ENCODE assay signal across 22 cellular contexts in genomic region chr9:112124156-112124555, GRCh38.
"Had no signal": no experiment of that assay in that cellular context is flagged by ENCODE, and none has a peak within 500 bp of the region (broad histone marks: within the 10 kb centered on the region; RNA-seq: fewer than 3 reads in every experiment).

No MANE protein-coding gene starts in this region.

- H3K9me3 ChIP-seq: spleen had no signal

- H3K79me2 ChIP-seq: hepatocyte had no signal

- H3K4me3 Mint-ChIP-seq: endodermal cell; naive thymus-derived CD4-positive, alpha-beta T cell; nephron progenitor cell; stimulated activated memory B cell treated with anti-CD40 and anti-IgM and Interleukin-4, amounts not matched to agents 10 μg/mL and 1 μg/mL and 100 μg/mL, for 72 hours; stimulated activated naive CD8-positive, alpha-beta T cell treated with anti-CD3 and anti-CD28 coated beads, Interleukin-15, amount 100 ng/mL, for 72 hours had no signal

- H3K4me2 ChIP-seq: hepatocyte had no signal

- H3K4me1 Mint-ChIP-seq: stimulated activated memory B cell treated with anti-CD40 and anti-IgM and Interleukin-4, amounts not matched to agents 10 μg/mL and 1 μg/mL and 100 μg/mL, for 72 hours had no signal

- H2AFZ ChIP-seq: hepatocyte had no signal

- H3K9me3 Mint-ChIP-seq: endodermal cell; naive thymus-derived CD4-positive, alpha-beta T cell; nephron progenitor cell; stimulated activated memory B cell treated with anti-CD40 and anti-IgM and Interleukin-4, amounts not matched to agents 10 μg/mL and 1 μg/mL and 100 μg/mL, for 72 hours; stimulated activated naive CD8-positive, alpha-beta T cell treated with anti-CD3 and anti-CD28 coated beads, Interleukin-15, amount 100 ng/mL, for 72 hours had no signal

- ATAC-seq: left cardiac atrium; left ventricle myocardium superior; naive thymus-derived CD4-positive, alpha-beta T cell; sciatic nerve; stimulated activated memory B cell treated with anti-CD40 and anti-IgM and Interleukin-4, amounts not matched to agents 10 μg/mL and 1 μg/mL and 100 μg/mL, for 72 hours; stimulated activated naive CD8-positive, alpha-beta T cell treated with anti-CD3 and anti-CD28 coated beads, Interleukin-15, amount 100 ng/mL, for 72 hours had no signal

- H3K4me3 ChIP-seq: coronary artery, hepatocyte, spleen had no signal

- H3K27me3 ChIP-seq: hepatocyte, spleen had no signal

- DNase-seq: effector CD4-positive, alpha-beta T cell; endodermal cell; erythroblast; foreskin melanocyte; head of caudate nucleus; kidney; left cardiac atrium; left ventricle myocardium superior; naive thymus-derived CD4-positive, alpha-beta T cell; nephron progenitor cell; posterior cingulate gyrus; spleen; stimulated activated CD4-positive, alpha-beta T cell treated with anti-CD3 and anti-CD28 coated beads, Interleukin-15, amount 100 ng/mL, for 24 hours; stimulated activated CD4-positive, alpha-beta T cell treated with anti-CD3 and anti-CD28 coated beads, Interleukin-1b, Interleukin-23, amount 100 ng/mL, for 48 hours; stimulated activated CD4-positive, alpha-beta T cell treated with anti-CD3 and anti-CD28 coated beads, Interleukin-4, amount 100 ng/mL, for 24 hours; stimulated activated naive CD8-positive, alpha-beta T cell treated with anti-CD3 and anti-CD28 coated beads, Interleukin-15, amount 100 ng/mL, for 72 hours; substantia nigra; trophoblast cell had no signal

- H3K27ac Mint-ChIP-seq: endodermal cell; naive thymus-derived CD4-positive, alpha-beta T cell; nephron progenitor cell; stimulated activated memory B cell treated with anti-CD40 and anti-IgM and Interleukin-4, amounts not matched to agents 10 μg/mL and 1 μg/mL and 100 μg/mL, for 72 hours; stimulated activated naive CD8-positive, alpha-beta T cell treated with anti-CD3 and anti-CD28 coated beads, Interleukin-15, amount 100 ng/mL, for 72 hours had no signal

- H3K27me3 Mint-ChIP-seq: naive thymus-derived CD4-positive, alpha-beta T cell; stimulated activated memory B cell treated with anti-CD40 and anti-IgM and Interleukin-4, amounts not matched to agents 10 μg/mL and 1 μg/mL and 100 μg/mL, for 72 hours; stimulated activated naive CD8-positive, alpha-beta T cell treated with anti-CD3 and anti-CD28 coated beads, Interleukin-15, amount 100 ng/mL, for 72 hours had no signal

- H3K4me1 ChIP-seq: spleen had no signal

- H3K27ac ChIP-seq: coronary artery, hepatocyte, spleen had no signal
